Comparison of ENCODE assay signal across 16 cellular contexts in the genomic region with DNA sequence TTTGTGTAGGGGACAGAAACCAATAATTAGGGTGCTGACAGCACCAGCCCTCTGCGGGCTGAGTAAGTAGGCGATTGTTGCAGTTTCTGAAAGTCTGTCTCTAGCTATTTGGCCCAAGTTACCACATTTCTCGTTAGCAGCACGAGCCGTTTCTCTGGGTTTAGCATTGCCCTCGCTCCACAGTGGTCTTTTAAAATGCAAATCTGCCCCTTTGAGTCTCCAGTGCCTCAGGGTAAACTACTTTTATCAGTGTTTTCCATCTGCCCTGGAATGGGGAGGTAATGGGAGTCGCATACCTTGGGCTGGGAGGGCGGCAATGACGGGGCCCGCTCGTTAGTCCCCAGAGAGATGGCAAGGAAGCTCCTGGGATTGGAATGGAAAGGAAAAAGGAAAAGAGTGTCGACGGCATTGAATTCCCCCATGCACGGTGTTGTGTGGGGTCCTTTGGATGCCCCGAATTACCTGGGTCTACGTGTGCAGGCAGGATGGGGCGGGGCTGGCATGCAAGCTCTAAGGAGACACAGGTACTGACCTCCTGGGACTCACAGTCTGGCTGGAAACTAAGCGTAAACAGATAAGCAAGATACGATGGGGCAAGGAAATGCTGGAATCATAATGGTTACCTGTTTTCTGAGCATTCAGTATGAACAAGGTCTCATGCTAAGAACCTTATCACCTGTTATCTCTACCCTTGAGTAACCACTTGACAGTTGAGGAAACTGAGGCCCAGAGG.
A peak's percentile ranks its signal among the peaks of the same experiment; 100 is the strongest.
DNase-seq lines count a peak whose midpoint lies in the region; ATAC-seq, FAIRE-seq and TF ChIP-seq lines count a peak whose summit lies in the region.
"Had no signal": no experiment of that assay in that cellular context is flagged by ENCODE, and none has a peak within 500 bp of the region (broad histone marks: within the 10 kb centered on the region; RNA-seq: fewer than 3 reads in every experiment).

No MANE protein-coding gene starts in this region.

- H3K27me3 ChIP-seq in PC-3 (ENCODE audit: low read length) = no peaks in the 10 kb centered on the region
- no peaks in the 10 kb centered on the region for H3K27me3 ChIP-seq in parathyroid adenoma (ENCODE audit: control insufficient read depth, insufficient read depth, low read length)
- H3K27me3 ChIP-seq: heart right ventricle had no signal

- intact Hi-C loops in PC-3 (cut with micrococcal nuclease) = loop anchor here (2.0 kb wide), 2 partner anchors 45 to 101 kb away; no protein-coding TSS in a partner anchor

- H3K79me2 ChIP-seq in PC-3 (ENCODE audit: low read length) = no peaks in the 10 kb centered on the region
- H3K79me2 ChIP-seq in parathyroid adenoma = no peaks in the 10 kb centered on the region

- H3K9ac ChIP-seq in PC-3 (ENCODE audit: low read length) = peak overlapping the region; percentile 42; the same call in 1 of the 2 replicates
- no peak overlapping the region for H3K9ac ChIP-seq in parathyroid adenoma

- H3K4me2 ChIP-seq in PC-3 (ENCODE audit: low read length) (peak overlapping the region; percentile 55; the same call in 1 of the 2 replicates), parathyroid adenoma (ENCODE audit: low read length) (no peak overlapping the region)

- FAIRE-seq in G401.6 (lab: Jason Lieb, UNC) = peak; percentile 99
- FAIRE-seq: endometrium had no signal

- H3K27me3 Mint-ChIP-seq in activated T-cell treated with anti-CD3 and anti-CD28 coated beads, Interleukin-2, amount 50 U/mL, for 24 hours = no peaks in the 10 kb centered on the region
- H3K27me3 Mint-ChIP-seq in activated T-helper 17 cell treated with anti-CD3 and anti-CD28 coated beads, Interleukin-2, amount 50 U/mL, for 72 hours = no peaks in the 10 kb centered on the region

- no peaks in the 10 kb centered on the region for H3K4me1 Mint-ChIP-seq in activated T-cell treated with anti-CD3 and anti-CD28 coated beads, Interleukin-2, amount 50 U/mL, for 24 hours (ENCODE audit: low read depth)
- H3K4me1 Mint-ChIP-seq in activated T-helper 17 cell treated with anti-CD3 and anti-CD28 coated beads, Interleukin-2, amount 50 U/mL, for 72 hours = no peaks in the 10 kb centered on the region

- H3K27ac Mint-ChIP-seq in activated T-cell treated with anti-CD3 and anti-CD28 coated beads, Interleukin-2, amount 50 U/mL, for 24 hours = no peak overlapping the region
- no peak overlapping the region for H3K27ac Mint-ChIP-seq in activated T-helper 17 cell treated with anti-CD3 and anti-CD28 coated beads, Interleukin-2, amount 50 U/mL, for 72 hours

- no peak overlapping the region for H3K4me3 Mint-ChIP-seq in activated T-cell treated with anti-CD3 and anti-CD28 coated beads, Interleukin-2, amount 50 U/mL, for 24 hours
- no peak overlapping the region for H3K4me3 Mint-ChIP-seq in activated T-helper 17 cell treated with anti-CD3 and anti-CD28 coated beads, Interleukin-2, amount 50 U/mL, for 72 hours

- H3K4me3 ChIP-seq in PC-3 (ENCODE audit: low read length) (no peak overlapping the region), fibroblast of the aortic adventitia (ENCODE audit: low read depth, low read length) (no peak overlapping the region), parathyroid adenoma (ENCODE audit: low read depth, low read length) (no peak overlapping the region)
- H3K4me3 ChIP-seq: heart right ventricle, mucosa of descending colon had no signal

- ATAC-seq in PC-3 = no peak
- no peak for ATAC-seq in GM18502 (IDR thresholded peaks at IDR 0.05; ENCODE audit: poor library complexity, unreplicated experiment)
- ATAC-seq in activated T-helper 17 cell treated with anti-CD3 and anti-CD28 coated beads, Interleukin-2, amount 50 U/mL, for 72 hours (replicated peaks) = no peak

- POLR2A ChIA-PET in PC-3 (lab: Charles Lee; ENCODE audit: unreplicated experiment) = no interaction called here

- H2AFZ ChIP-seq in PC-3 (ENCODE audit: low read length) (0 out of 2 replicates have a peak overlapping the region, but pooled peaks have one; percentile 52), parathyroid adenoma (peak overlapping the region; percentile 81)

- H3K9me3 ChIP-seq in PC-3 (ENCODE audit: low read length) (no peaks in the 10 kb centered on the region), parathyroid adenoma (ENCODE audit: control insufficient read depth, low read length) (no peaks in the 10 kb centered on the region)
- H3K9me3 ChIP-seq: mucosa of descending colon had no signal

- CTCF ChIA-PET in PC-3 (lab: Charles Lee) = no interaction called here

- BruUV-seq in PC-3 (replicated peaks; lab: Mats Ljungman, UMichigan) = no TSS peak

- H3K27ac ChIP-seq in PC-3 (ENCODE audit: low read length) (peak overlapping the region; percentile 76), parathyroid adenoma (no peak overlapping the region)

- no peaks in the 10 kb centered on the region for H4K20me1 ChIP-seq in PC-3 (ENCODE audit: low read length)

- no peaks in the 10 kb centered on the region for H3F3A ChIP-seq in PC-3 (ENCODE audit: low read length, unreplicated experiment)

- TF ChIP-seq CTCF in PC-3 (conservative IDR thresholded peaks at IDR 0.05; ENCODE audit: low read depth, low read length) = no peak
- TF ChIP-seq CTCF in fibroblast of the aortic adventitia (IDR thresholded peaks at IDR 0.05; ENCODE audit: insufficient read depth, low read length) = no peak
- TF ChIP-seq CTCF in parathyroid adenoma (IDR thresholded peaks at IDR 0.05) = no peak

- no peaks in the 10 kb centered on the region for H3K9me3 Mint-ChIP-seq in activated T-cell treated with anti-CD3 and anti-CD28 coated beads, Interleukin-2, amount 50 U/mL, for 24 hours
- no peaks in the 10 kb centered on the region for H3K9me3 Mint-ChIP-seq in activated T-helper 17 cell treated with anti-CD3 and anti-CD28 coated beads, Interleukin-2, amount 50 U/mL, for 72 hours

- peaks cover 29% of the 10 kb centered on the region for H3K4me1 ChIP-seq in PC-3 (ENCODE audit: insufficient read depth, low read length)
- no peaks in the 10 kb centered on the region for H3K4me1 ChIP-seq in parathyroid adenoma
- H3K4me1 ChIP-seq: heart right ventricle had no signal

- no peaks in the 10 kb centered on the region for H3K9me2 ChIP-seq in PC-3 (replicated peaks; ENCODE audit: low read length)

- DNase-seq in PC-3 (peak; percentile 24), fibroblast of the aortic adventitia (ENCODE audit: low read depth) (peak; percentile 19)
- no peak for DNase-seq in activated T-cell treated with anti-CD3 and anti-CD28 coated beads, Interleukin-2, amount 50 U/mL, for 24 hours
- no peak for DNase-seq in activated CD4-positive, alpha-beta T cell treated with anti-CD3 and anti-CD28 coated beads, Interleukin-2, amount 50 U/mL, for 1 hour
- DNase-seq: activated CD4-positive, CD25-positive, alpha-beta regulatory T cell; activated T-cell treated with anti-CD3 and anti-CD28 coated beads, Interleukin-2, amount 50 U/mL, for 1 hour; aorta; heart right ventricle; mucosa of descending colon; NCI-H345; substantia nigra had no signal

- H3K36me3 Mint-ChIP-seq in activated T-cell treated with anti-CD3 and anti-CD28 coated beads, Interleukin-2, amount 50 U/mL, for 24 hours (ENCODE audit: low read depth) = no peaks in the 10 kb centered on the region
- H3K36me3 Mint-ChIP-seq in activated T-helper 17 cell treated with anti-CD3 and anti-CD28 coated beads, Interleukin-2, amount 50 U/mL, for 72 hours (ENCODE audit: low read depth) = no peaks in the 10 kb centered on the region

- H3K36me3 ChIP-seq in PC-3 (ENCODE audit: low read depth, low read length) = no peaks in the 10 kb centered on the region
- H3K36me3 ChIP-seq in parathyroid adenoma (ENCODE audit: control insufficient read depth, insufficient read depth, low read length) = no peaks in the 10 kb centered on the region
- H3K36me3 ChIP-seq: heart right ventricle had no signal

Comparison
In these comparisons a context has a peak if more than half of its experiments do, and no peak if none do; other contexts are left out.
1. DNase-seq: peak in PC-3 (single experiment) and fibroblast of the aortic adventitia (single experiment); none in activated T-cell treated with anti-CD3 and anti-CD28 coated beads, Interleukin-2, amount 50 U/mL, for 24 hours (single experiment) and activated CD4-positive, alpha-beta T cell treated with anti-CD3 and anti-CD28 coated beads, Interleukin-2, amount 50 U/mL, for 1 hour (single experiment).